18 cellular contexts compared by ENCODE assay signal in genomic region chr6:96856822-96857221, GRCh38. TPM values are rescaled to one million over a fixed set of nuclear protein-coding genes. Genes with fewer than 3 reads are reported as not detected.
DNase-seq lines count a peak whose midpoint lies in the region; ATAC-seq and TF ChIP-seq lines count a peak whose summit lies in the region.
"Had no signal": no experiment of that assay in that cellular context is flagged by ENCODE, and none has a peak within 500 bp of the region (broad histone marks: within the 10 kb centered on the region; RNA-seq: fewer than 3 reads in every experiment).

No MANE protein-coding gene starts in this region.

- ATAC-seq in left ventricle myocardium superior (peak; percentile 67), omental fat pad (ENCODE audit: low FRiP score) (peak; percentile 80), esophagus mucosa (no peak)

- DNase-seq in left ventricle myocardium superior: no peak
- DNase-seq in right atrium auricular region (ENCODE audit: low spot score): no peak
- peak; percentile 41 for DNase-seq in middle frontal gyrus (ENCODE audit: extremely low spot score, low spot score)
- no peak for DNase-seq in omental fat pad (ENCODE audit: low spot score)
- no peak for DNase-seq in NCI-H345 treated with DMSO at 0.1 percent for 48 hours (lab: John Stamatoyannopoulos, UW; ENCODE audit: unreplicated experiment)
- DNase-seq: C1 segment of cervical spinal cord; Calu3; CD4-positive, alpha-beta memory T cell; COR-L47; DMS53; DMS79 treated with DMSO at 0.1 percent for 48 hours; GF-D8; GOT3; HFFc6 had no signal

- no peaks in the 10 kb centered on the region for H3K36me3 ChIP-seq in right atrium auricular region
- H3K36me3 ChIP-seq: HAP-1 had no signal

- intact Hi-C loops in left ventricle myocardium superior (cut with micrococcal nuclease): no loop called here

- H3K4me1 ChIP-seq in right atrium auricular region: no peaks in the 10 kb centered on the region
- H3K4me1 ChIP-seq: HAP-1 had no signal

- no peaks in the 10 kb centered on the region for H3K27me3 ChIP-seq in right atrium auricular region

- no peaks in the 10 kb centered on the region for H3K9me3 ChIP-seq in right atrium auricular region
- H3K9me3 ChIP-seq: HAP-1 had no signal

- no peak overlapping the region for H3K27ac ChIP-seq in right atrium auricular region

- no peak for TF ChIP-seq CTCF in right atrium auricular region (IDR thresholded peaks at IDR 0.05)
- no peak for TF ChIP-seq CTCF in omental fat pad (IDR thresholded peaks at IDR 0.05)

- H3K4me3 ChIP-seq in right atrium auricular region: no peak overlapping the region
- H3K4me3 ChIP-seq: HAP-1 had no signal

RNA-seq across cellular contexts. Expression of gene GPR63, which starts 19.5 kb away (rescaled TPM):
- total RNA-seq in left ventricle myocardium superior (0.79 TPM), right atrium auricular region (under 1 TPM; 0.37 to 0.86 TPM), omental fat pad (1 to 10 TPM in 1 of 4 donors, under 1 TPM in 3; 0.47 to 1.7 (median 0.49) TPM), esophagus mucosa (0.32 TPM)
- total RNA-seq: A172, G401 had no signal

RNA-seq across cellular contexts. Expression of gene NDUFAF4, which starts 40.9 kb away (rescaled TPM):
- total RNA-seq in left ventricle myocardium superior (98.0 TPM), right atrium auricular region (100 to 1,000 TPM in 1 of 2 donors, 10 to 100 TPM in 1; 57.9 to 103 TPM), omental fat pad (10 to 100 TPM in 3 of 4 donors, 1 to 10 TPM in 1; 9.6 to 40.6 (median 32.1) TPM), esophagus mucosa (20.6 TPM)
